ENCODE assay signal across 9 cellular contexts in genomic region chr22:38992871-38993371, GRCh38. TPM values are rescaled to one million over a fixed set of nuclear protein-coding genes. Genes with fewer than 3 reads are reported as not detected.
DNase-seq lines count a peak whose midpoint lies in the region; ATAC-seq and TF ChIP-seq lines count a peak whose summit lies in the region.
"Not testable (repeated sequence)": the region's sequence is repeated elsewhere in the genome, so short reads cannot be mapped to it uniquely, and the experiment has no call there.
"Had no signal": no experiment of that assay in that cellular context is flagged by ENCODE, and none has a peak within 500 bp of the region (broad histone marks: within the 10 kb centered on the region; RNA-seq: fewer than 3 reads in every experiment).

No MANE protein-coding gene starts in this region.

- H3K36me3 ChIP-seq in H7 (replicated peaks; ENCODE audit: control insufficient read depth, insufficient read depth, low read length); lower lobe of right lung: not testable (repeated sequence)

- intact Hi-C loops in lower lobe of right lung (cut with DNase I): not testable (repeated sequence)

- H3K4me3 ChIP-seq in H7 (ENCODE audit: insufficient read depth, low read depth, low read length); lower lobe of right lung: not testable (repeated sequence)

- not testable (repeated sequence) for H3K27ac Mint-ChIP-seq in stimulated activated naive CD8-positive, alpha-beta T cell treated with anti-CD3 and anti-CD28 coated beads, Interleukin-15, amount 100 ng/mL, for 72 hours

- H3K4me1 Mint-ChIP-seq in stimulated activated naive CD8-positive, alpha-beta T cell treated with anti-CD3 and anti-CD28 coated beads, Interleukin-15, amount 100 ng/mL, for 72 hours: peaks cover 26% of the 10 kb centered on the region

- peak; percentile 75 for DNase-seq in H7
- peak; percentile 56 for DNase-seq in NCI-H2227 (lab: John Stamatoyannopoulos, UW; ENCODE audit: unreplicated experiment)
- peak; percentile 44 for DNase-seq in activated CD4-positive, alpha-beta T cell treated with anti-CD3 and anti-CD28 coated beads for 48 hours
- DNase-seq in fibroblast of gingiva (ENCODE audit: low read depth): peak; percentile 0
- DNase-seq in lower lobe of right lung; stimulated activated naive CD8-positive, alpha-beta T cell treated with anti-CD3 and anti-CD28 coated beads, Interleukin-15, amount 100 ng/mL, for 72 hours: not testable (repeated sequence)

- H3K27me3 Mint-ChIP-seq in stimulated activated naive CD8-positive, alpha-beta T cell treated with anti-CD3 and anti-CD28 coated beads, Interleukin-15, amount 100 ng/mL, for 72 hours: peaks cover 40% of the 10 kb centered on the region

- ATAC-seq in lower lobe of right lung: peak; percentile 58 to 61
- ATAC-seq in stimulated activated naive CD8-positive, alpha-beta T cell treated with anti-CD3 and anti-CD28 coated beads, Interleukin-15, amount 100 ng/mL, for 72 hours: peak; percentile 63

- not testable (repeated sequence) for H3K27me3 ChIP-seq in H7 (ENCODE audit: control insufficient read depth, insufficient read depth, low read length); lower lobe of right lung (ENCODE audit: low read depth)

- not testable (repeated sequence) for H3K9me3 ChIP-seq in lower lobe of right lung

- H3K27ac ChIP-seq in lower lobe of right lung: not testable (repeated sequence)

- not testable (repeated sequence) for H3K4me3 Mint-ChIP-seq in stimulated activated naive CD8-positive, alpha-beta T cell treated with anti-CD3 and anti-CD28 coated beads, Interleukin-15, amount 100 ng/mL, for 72 hours

- H3K4me1 ChIP-seq in lower lobe of right lung: not testable (repeated sequence)

- not testable (repeated sequence) for TF ChIP-seq CTCF in lower lobe of right lung (IDR thresholded peaks at IDR 0.05)

- H3K9me3 Mint-ChIP-seq in stimulated activated naive CD8-positive, alpha-beta T cell treated with anti-CD3 and anti-CD28 coated beads, Interleukin-15, amount 100 ng/mL, for 72 hours: not testable (repeated sequence)

RNA-seq across cellular contexts. Expression of gene APOBEC3B, which starts 10.8 kb away (rescaled TPM):
- 4.4 and 6.5 TPM in 2 replicates for total RNA-seq in H7 (2014; rRNA removed; shearing (Covaris generic))
- 1.0 TPM for total RNA-seq in lower lobe of right lung

RNA-seq across cellular contexts. Expression of gene APOBEC3C, which starts 21.1 kb away (rescaled TPM):
- 1.5 and 2.0 TPM in 2 replicates for total RNA-seq in H7 (2014; rRNA removed; shearing (Covaris generic))
- 27.8 TPM for total RNA-seq in lower lobe of right lung

RNA-seq across cellular contexts. Expression of gene APOBEC3D, which starts 28.0 kb away (rescaled TPM):
- 2.7 and 3.9 TPM in 2 replicates for total RNA-seq in H7 (2014; rRNA removed; shearing (Covaris generic))
- 3.0 TPM for total RNA-seq in lower lobe of right lung
- total RNA-seq: HT-29 had no signal

RNA-seq across cellular contexts. Expression of gene APOBEC3A, which starts 35.5 kb away (rescaled TPM):
- not detected in 2 replicates for total RNA-seq in H7 (2014; rRNA removed; shearing (Covaris generic))
- 14.2 TPM for total RNA-seq in lower lobe of right lung
- total RNA-seq: endothelial cell of umbilical vein, HT-29, M059J had no signal

RNA-seq across cellular contexts. Expression of gene APOBEC3F, which starts 47.7 kb away (rescaled TPM):
- 1.1 and 3.5 TPM in 2 replicates for total RNA-seq in H7 (2014; rRNA removed; shearing (Covaris generic))
- total RNA-seq in lower lobe of right lung: 9.5 TPM
